Comparison of ENCODE assay signal across 29 cellular contexts in genomic region chr2:88530081-88530480, GRCh38.
"Had no signal": no experiment of that assay in that cellular context is flagged by ENCODE, and none has a peak within 500 bp of the region (broad histone marks: within the 10 kb centered on the region; RNA-seq: fewer than 3 reads in every experiment).

No MANE protein-coding gene starts in this region.

- H3K4me3 ChIP-seq: dorsolateral prefrontal cortex, esophagus squamous epithelium, gastrocnemius medialis, lung, mucosa of descending colon, neural progenitor cell, smooth muscle cell, stomach, thyroid gland, vagina had no signal

- H3K4me1 ChIP-seq: esophagus squamous epithelium, gastrocnemius medialis, parathyroid adenoma, stomach, thyroid gland, vagina had no signal

- H3K9ac ChIP-seq: neural progenitor cell, parathyroid adenoma had no signal

- H3K9me3 ChIP-seq: esophagus squamous epithelium, gastrocnemius medialis, mucosa of descending colon, thyroid gland, vagina had no signal

- DNase-seq: dorsolateral prefrontal cortex; effector CD4-positive, alpha-beta T cell; endodermal cell; erythroblast; esophagus squamous epithelium; gastrocnemius medialis; head of caudate nucleus; kidney; mesenchymal stem cell; mucosa of descending colon; naive B cell; stimulated activated CD4-positive, alpha-beta T cell treated with anti-CD3 and anti-CD28 coated beads, Interleukin-12 subunit alpha, Interleukin-12 subunit beta, amount 100 ng/mL, for 4 hours; stimulated activated CD4-positive, alpha-beta T cell treated with anti-CD3 and anti-CD28 coated beads, Interleukin-1b, Interleukin-23, amount 100 ng/mL, for 48 hours; stimulated activated CD4-positive, alpha-beta T cell treated with anti-CD3 and anti-CD28 coated beads, Interleukin-4, amount 100 ng/mL, for 24 hours; stimulated activated naive CD4-positive, alpha-beta T cell treated with Interleukin-2 at 50 U/mL for 16 hours; stomach; thyroid gland had no signal

- ATAC-seq: gastrocnemius medialis; left lobe of liver; mucosa of descending colon; sciatic nerve; stimulated activated effector memory CD8-positive, alpha-beta T cell treated with anti-CD3 and anti-CD28 coated beads, Interleukin-12 subunit alpha, Interleukin-12 subunit beta, amount 100 ng/mL, for 72 hours had no signal

- H3K27me3 Mint-ChIP-seq: progenitor cell of endocrine pancreas had no signal

- H3K4me3 Mint-ChIP-seq: endodermal cell; mesothelial cell of epicardium; naive B cell; nephron; neural progenitor cell; stimulated activated effector memory CD8-positive, alpha-beta T cell treated with anti-CD3 and anti-CD28 coated beads, Interleukin-12 subunit alpha, Interleukin-12 subunit beta, amount 100 ng/mL, for 72 hours had no signal

- H3K27ac Mint-ChIP-seq: endodermal cell; mesothelial cell of epicardium; naive B cell; nephron; neural progenitor cell; progenitor cell of endocrine pancreas; stimulated activated effector memory CD8-positive, alpha-beta T cell treated with anti-CD3 and anti-CD28 coated beads, Interleukin-12 subunit alpha, Interleukin-12 subunit beta, amount 100 ng/mL, for 72 hours had no signal

- H3K9me3 Mint-ChIP-seq: endodermal cell; mesothelial cell of epicardium; naive B cell; nephron; stimulated activated effector memory CD8-positive, alpha-beta T cell treated with anti-CD3 and anti-CD28 coated beads, Interleukin-12 subunit alpha, Interleukin-12 subunit beta, amount 100 ng/mL, for 72 hours had no signal

- H2AFZ ChIP-seq: neural progenitor cell, parathyroid adenoma had no signal

- FAIRE-seq: colon, kidney had no signal

- H3K36me3 ChIP-seq: esophagus squamous epithelium, gastrocnemius medialis, neural progenitor cell, stomach, thyroid gland, vagina had no signal

- H3K27me3 ChIP-seq: gastrocnemius medialis, stomach, thyroid gland, vagina had no signal

- H3K27ac ChIP-seq: dorsolateral prefrontal cortex, esophagus squamous epithelium, gastrocnemius medialis, neural progenitor cell, parathyroid adenoma, stomach, thyroid gland, vagina had no signal

- H3K36me3 Mint-ChIP-seq: mesothelial cell of epicardium; naive B cell; neural progenitor cell; stimulated activated effector memory CD8-positive, alpha-beta T cell treated with anti-CD3 and anti-CD28 coated beads, Interleukin-12 subunit alpha, Interleukin-12 subunit beta, amount 100 ng/mL, for 72 hours had no signal

- H3K79me2 ChIP-seq: parathyroid adenoma had no signal

- H3K4me1 Mint-ChIP-seq: endodermal cell; mesothelial cell of epicardium; naive B cell; nephron; neural progenitor cell; stimulated activated effector memory CD8-positive, alpha-beta T cell treated with anti-CD3 and anti-CD28 coated beads, Interleukin-12 subunit alpha, Interleukin-12 subunit beta, amount 100 ng/mL, for 72 hours had no signal

- H3K4me2 ChIP-seq: neural progenitor cell, smooth muscle cell had no signal
